Comparison of ENCODE assay signal across 8 cellular contexts in the genomic region with DNA sequence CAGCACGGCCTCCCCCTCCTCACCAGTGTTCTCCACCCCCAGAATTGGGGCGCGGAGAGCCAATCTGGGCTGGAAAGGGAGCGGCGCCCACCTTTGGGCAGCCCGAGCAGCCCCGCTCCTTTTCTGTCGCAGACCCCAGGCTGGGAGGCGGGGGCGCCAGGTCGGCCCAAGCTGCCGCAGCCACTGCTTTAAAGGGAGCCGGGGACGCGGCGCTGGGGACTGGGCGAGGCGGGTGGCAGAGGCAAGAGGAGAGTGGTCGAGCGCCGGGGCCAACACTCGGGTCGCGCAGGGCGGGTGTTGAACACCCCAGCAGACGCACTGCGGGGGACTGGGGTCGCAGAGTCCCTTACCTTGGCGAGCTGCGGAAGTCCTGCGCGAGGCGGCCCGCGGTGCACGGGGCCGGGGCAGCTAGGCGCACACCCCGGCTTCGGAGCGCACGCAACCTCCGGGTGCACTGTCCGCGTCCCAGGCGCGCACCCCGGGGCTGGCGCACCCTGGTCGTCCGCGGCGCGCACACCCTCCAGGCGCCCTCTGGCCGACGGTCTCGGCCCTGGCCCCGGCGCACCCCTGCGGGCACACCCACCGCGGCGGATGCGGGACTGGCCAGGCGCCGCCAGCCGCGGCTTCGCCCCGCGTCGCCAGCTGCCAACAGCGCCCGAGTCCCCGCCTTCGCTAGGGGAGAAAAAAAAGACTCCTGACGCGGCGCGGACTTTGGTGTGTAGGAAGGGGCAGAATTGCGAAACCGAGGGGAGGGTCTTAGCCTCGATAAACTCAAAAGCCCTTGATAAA. TPM values are rescaled to one million over a fixed set of nuclear protein-coding genes. Genes with fewer than 3 reads are reported as not detected.
DNase-seq lines count a peak whose midpoint lies in the region; ATAC-seq and TF ChIP-seq lines count a peak whose summit lies in the region.

A gene (minus strand): TSS at position 679 of the 789 bp plus-strand sequence. CDS start 37,870 bp downstream, outside the sequence.

- intact Hi-C loops in Panc1 (cut with micrococcal nuclease; ENCODE audit: unreplicated experiment) (no loop called here), left ventricle myocardium inferior (cut with micrococcal nuclease) (no loop called here)

- peaks cover 14% of the 10 kb centered on the region for H3K27me3 ChIP-seq in Panc1 (ENCODE audit: control insufficient read depth, insufficient read depth, low read length)
- peaks cover 37% of the 10 kb centered on the region for H3K27me3 ChIP-seq in left ventricle myocardium inferior (ENCODE audit: low read depth)

- TF ChIP-seq CTCF in Panc1 (IDR thresholded peaks at IDR 0.05) (no peak), left ventricle myocardium inferior (IDR thresholded peaks at IDR 0.05; ENCODE audit: borderline replicate concordance) (no peak)

- H3K4me3 ChIP-seq in Panc1 (ENCODE audit: low read depth in 2 of 2, low read length in 2 of 2), result peak within 1 kb of the TSS; percentile 18 to 32
- H3K4me3 ChIP-seq in left ventricle myocardium inferior, result peak within 1 kb of the TSS; percentile 63

- peak; percentile 6 for DNase-seq in ELR (ENCODE audit: low read depth)
- DNase-seq in Panc1 (ENCODE audit: low read depth, low spot score), result no peak
- DNase-seq in left ventricle myocardium inferior, result no peak
- peak; percentile 20 for DNase-seq in pons (ENCODE audit: low spot score)
- DNase-seq in AML-193 (lab: John Stamatoyannopoulos, UW), result no peak
- no peak for DNase-seq in NCI-H2029 (lab: John Stamatoyannopoulos, UW)
- DNase-seq in effector CD8-positive, alpha-beta T cell (lab: John Stamatoyannopoulos, UW), result no peak

- in situ Hi-C loops in Panc1 (cut with HindIII; ENCODE audit: low pct_unique_long_range_greater_than_20kb, low sequenced_read_pairs), result no loop called here

- ATAC-seq in Panc1, result peak; percentile 67
- no peak for ATAC-seq in GM21825 (IDR thresholded peaks at IDR 0.05; ENCODE audit: unreplicated experiment)

- H3K36me3 ChIP-seq in Panc1 (ENCODE audit: control insufficient read depth, insufficient read depth, low read length), result no peaks in the 10 kb centered on the region
- no peaks in the 10 kb centered on the region for H3K36me3 ChIP-seq in left ventricle myocardium inferior

- H3K4me1 ChIP-seq in Panc1 (ENCODE audit: control insufficient read depth, insufficient read depth, low read length) (no peaks in the 10 kb centered on the region), left ventricle myocardium inferior (peaks cover 13% of the 10 kb centered on the region)

- CTCF ChIA-PET in Panc1 (lab: Charles Lee), result no interaction called here

- no peak within 1 kb of the TSS for H3K27ac ChIP-seq in Panc1 (ENCODE audit: low read length)
- no peak within 1 kb of the TSS for H3K27ac ChIP-seq in left ventricle myocardium inferior (replicated peaks)

- POLR2A ChIA-PET in Panc1 (lab: Charles Lee), result no interaction called here

- BruUV-seq in Panc1 (replicated peaks; lab: Mats Ljungman, UMichigan), result no TSS peak

- H3K9me3 ChIP-seq in Panc1 (ENCODE audit: control insufficient read depth, insufficient read depth, low read depth, low read length), result no peaks in the 10 kb centered on the region
- H3K9me3 ChIP-seq in left ventricle myocardium inferior (replicated peaks), result no peaks in the 10 kb centered on the region

RNA-seq across cellular contexts. Expression of the gene that starts here (rescaled TPM):
- total RNA-seq in Panc1 (2021; ENCODE audit: unreplicated experiment), result 0.18 TPM
- 0.31 TPM for polyA plus RNA-seq in Panc1 (2012; ENCODE audit: insufficient read length)
- 0.11 TPM for total RNA-seq in left ventricle myocardium inferior

Comparison
In these comparisons a context has a peak if more than half of its experiments do, and no peak if none do; other contexts are left out.
1. Peak in ATAC-seq and H3K4me3 ChIP-seq in Panc1; RNA of the gene not detected or under 1 TPM.
2. DNase-seq: peak in ELR (single experiment) and pons (single experiment); none in Panc1 (single experiment), left ventricle myocardium inferior (single experiment), AML-193 (0 of 2), NCI-H2029 (single experiment) and effector CD8-positive, alpha-beta T cell (single experiment).